Comparison of ENCODE assay signal across 1 cellular context in the genomic region with DNA sequence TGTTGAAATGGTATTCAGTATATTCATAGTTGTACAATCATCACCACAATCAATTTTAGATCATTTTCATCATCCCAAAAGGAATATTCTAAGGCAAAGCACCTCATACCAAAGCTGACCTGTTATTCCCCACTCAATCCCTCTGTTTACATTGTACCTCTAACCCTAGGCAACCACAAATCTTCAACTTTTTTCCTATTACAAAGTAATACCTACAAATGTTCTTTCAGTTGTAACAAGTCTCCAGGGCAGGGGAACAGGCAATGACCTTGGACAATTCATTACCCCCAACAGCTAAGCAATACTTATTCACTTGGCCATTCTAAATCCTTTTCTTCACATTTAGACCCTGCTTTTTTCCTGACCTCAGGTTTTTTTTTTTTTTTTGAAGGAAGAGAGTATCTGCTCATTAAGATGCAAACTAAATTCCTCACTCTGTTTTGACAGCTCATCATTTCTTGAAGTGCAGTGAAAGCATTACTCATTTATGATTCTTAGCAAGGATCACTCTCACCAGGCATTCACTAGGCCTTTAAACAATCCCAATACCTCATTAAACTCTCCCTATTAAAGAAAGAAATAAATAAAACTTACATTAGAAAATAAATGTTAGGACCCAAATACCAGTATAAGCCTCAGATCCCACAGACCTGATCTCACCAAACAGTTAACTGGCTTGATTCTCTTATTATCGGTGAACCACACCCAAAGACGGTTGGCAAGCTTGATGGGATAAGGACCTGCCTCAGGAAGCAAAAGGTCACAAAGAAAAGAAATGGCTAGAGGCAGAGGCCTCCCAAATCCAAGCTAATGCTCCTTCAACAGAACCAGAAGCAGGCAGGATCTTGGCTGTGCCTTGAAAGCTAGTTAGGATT.
TF ChIP-seq lines count a peak whose summit lies in the region.

No MANE protein-coding gene starts in this region.

TF ChIP-seq in K562, 482 proteins besides CTCF, POLR2A, EP300 and RAD21 (continued from another document and continues in another):
- TF ChIP-seq, protein P1, sequence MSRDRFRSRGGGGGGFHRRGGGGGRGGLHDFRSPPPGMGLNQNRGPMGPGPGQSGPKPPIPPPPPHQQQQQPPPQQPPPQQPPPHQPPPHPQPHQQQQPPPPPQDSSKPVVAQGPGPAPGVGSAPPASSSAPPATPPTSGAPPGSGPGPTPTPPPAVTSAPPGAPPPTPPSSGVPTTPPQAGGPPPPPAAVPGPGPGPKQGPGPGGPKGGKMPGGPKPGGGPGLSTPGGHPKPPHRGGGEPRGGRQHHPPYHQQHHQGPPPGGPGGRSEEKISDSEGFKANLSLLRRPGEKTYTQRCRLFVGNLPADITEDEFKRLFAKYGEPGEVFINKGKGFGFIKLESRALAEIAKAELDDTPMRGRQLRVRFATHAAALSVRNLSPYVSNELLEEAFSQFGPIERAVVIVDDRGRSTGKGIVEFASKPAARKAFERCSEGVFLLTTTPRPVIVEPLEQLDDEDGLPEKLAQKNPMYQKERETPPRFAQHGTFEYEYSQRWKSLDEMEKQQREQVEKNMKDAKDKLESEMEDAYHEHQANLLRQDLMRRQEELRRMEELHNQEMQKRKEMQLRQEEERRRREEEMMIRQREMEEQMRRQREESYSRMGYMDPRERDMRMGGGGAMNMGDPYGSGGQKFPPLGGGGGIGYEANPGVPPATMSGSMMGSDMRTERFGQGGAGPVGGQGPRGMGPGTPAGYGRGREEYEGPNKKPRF (IDR thresholded peaks at IDR 0.05; ENCODE audit: low read depth, low read length) = no peak
- TF ChIP-seq, protein P2, sequence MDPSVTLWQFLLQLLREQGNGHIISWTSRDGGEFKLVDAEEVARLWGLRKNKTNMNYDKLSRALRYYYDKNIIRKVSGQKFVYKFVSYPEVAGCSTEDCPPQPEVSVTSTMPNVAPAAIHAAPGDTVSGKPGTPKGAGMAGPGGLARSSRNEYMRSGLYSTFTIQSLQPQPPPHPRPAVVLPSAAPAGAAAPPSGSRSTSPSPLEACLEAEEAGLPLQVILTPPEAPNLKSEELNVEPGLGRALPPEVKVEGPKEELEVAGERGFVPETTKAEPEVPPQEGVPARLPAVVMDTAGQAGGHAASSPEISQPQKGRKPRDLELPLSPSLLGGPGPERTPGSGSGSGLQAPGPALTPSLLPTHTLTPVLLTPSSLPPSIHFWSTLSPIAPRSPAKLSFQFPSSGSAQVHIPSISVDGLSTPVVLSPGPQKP (CRISPR knock-in tag; IDR thresholded peaks at IDR 0.05) = no peak
- TF ChIP-seq, protein P3, sequence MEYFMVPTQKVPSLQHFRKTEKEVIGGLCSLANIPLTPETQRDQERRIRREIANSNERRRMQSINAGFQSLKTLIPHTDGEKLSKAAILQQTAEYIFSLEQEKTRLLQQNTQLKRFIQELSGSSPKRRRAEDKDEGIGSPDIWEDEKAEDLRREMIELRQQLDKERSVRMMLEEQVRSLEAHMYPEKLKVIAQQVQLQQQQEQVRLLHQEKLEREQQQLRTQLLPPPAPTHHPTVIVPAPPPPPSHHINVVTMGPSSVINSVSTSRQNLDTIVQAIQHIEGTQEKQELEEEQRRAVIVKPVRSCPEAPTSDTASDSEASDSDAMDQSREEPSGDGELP (CRISPR knock-in tag; IDR thresholded peaks at IDR 0.05; ENCODE audit: borderline replicate concordance) = no peak
- TF ChIP-seq ZNF384 (IDR thresholded peaks at IDR 0.05; ENCODE audit: low read depth, low read length) = peak; percentile 82
- TF ChIP-seq ILK (tag; IDR thresholded peaks at IDR 0.05; ENCODE audit: borderline replicate concordance, low read depth) = no peak
- TF ChIP-seq HDAC1 (IDR thresholded peaks at IDR 0.05) = 0 out of 4 replicates have a peak, but pooled peaks of 1 of the 2 experiments have one; percentile 7
- no peak for TF ChIP-seq ZNF644 (tag; IDR thresholded peaks at IDR 0.05; ENCODE audit: low read depth)
- TF ChIP-seq, protein P4, sequence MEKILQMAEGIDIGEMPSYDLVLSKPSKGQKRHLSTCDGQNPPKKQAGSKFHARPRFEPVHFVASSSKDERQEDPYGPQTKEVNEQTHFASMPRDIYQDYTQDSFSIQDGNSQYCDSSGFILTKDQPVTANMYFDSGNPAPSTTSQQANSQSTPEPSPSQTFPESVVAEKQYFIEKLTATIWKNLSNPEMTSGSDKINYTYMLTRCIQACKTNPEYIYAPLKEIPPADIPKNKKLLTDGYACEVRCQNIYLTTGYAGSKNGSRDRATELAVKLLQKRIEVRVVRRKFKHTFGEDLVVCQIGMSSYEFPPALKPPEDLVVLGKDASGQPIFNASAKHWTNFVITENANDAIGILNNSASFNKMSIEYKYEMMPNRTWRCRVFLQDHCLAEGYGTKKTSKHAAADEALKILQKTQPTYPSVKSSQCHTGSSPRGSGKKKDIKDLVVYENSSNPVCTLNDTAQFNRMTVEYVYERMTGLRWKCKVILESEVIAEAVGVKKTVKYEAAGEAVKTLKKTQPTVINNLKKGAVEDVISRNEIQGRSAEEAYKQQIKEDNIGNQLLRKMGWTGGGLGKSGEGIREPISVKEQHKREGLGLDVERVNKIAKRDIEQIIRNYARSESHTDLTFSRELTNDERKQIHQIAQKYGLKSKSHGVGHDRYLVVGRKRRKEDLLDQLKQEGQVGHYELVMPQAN (IDR thresholded peaks at IDR 0.05; ENCODE audit: borderline replicate concordance) = no peak
- no peak for TF ChIP-seq TCFL5 (CRISPR knock-in tag; conservative IDR thresholded peaks at IDR 0.05)
- TF ChIP-seq, protein P5, sequence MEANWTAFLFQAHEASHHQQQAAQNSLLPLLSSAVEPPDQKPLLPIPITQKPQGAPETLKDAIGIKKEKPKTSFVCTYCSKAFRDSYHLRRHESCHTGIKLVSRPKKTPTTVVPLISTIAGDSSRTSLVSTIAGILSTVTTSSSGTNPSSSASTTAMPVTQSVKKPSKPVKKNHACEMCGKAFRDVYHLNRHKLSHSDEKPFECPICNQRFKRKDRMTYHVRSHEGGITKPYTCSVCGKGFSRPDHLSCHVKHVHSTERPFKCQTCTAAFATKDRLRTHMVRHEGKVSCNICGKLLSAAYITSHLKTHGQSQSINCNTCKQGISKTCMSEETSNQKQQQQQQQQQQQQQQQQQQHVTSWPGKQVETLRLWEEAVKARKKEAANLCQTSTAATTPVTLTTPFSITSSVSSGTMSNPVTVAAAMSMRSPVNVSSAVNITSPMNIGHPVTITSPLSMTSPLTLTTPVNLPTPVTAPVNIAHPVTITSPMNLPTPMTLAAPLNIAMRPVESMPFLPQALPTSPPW (CRISPR knock-in tag; IDR thresholded peaks at IDR 0.05) = no peak
- TF ChIP-seq EWSR1 (IDR thresholded peaks at IDR 0.05; ENCODE audit: borderline replicate concordance, low read depth, partially characterized antibody) = no peak
- peak; percentile 80 for TF ChIP-seq DPF2 (IDR thresholded peaks at IDR 0.05)
- TF ChIP-seq HDGF (IDR thresholded peaks at IDR 0.05) = no peak
- no peak for TF ChIP-seq ZNF584 (CRISPR knock-in tag; IDR thresholded peaks at IDR 0.05; ENCODE audit: low read depth)
- peak; percentile 84 for TF ChIP-seq MAFG (tag; conservative IDR thresholded peaks at IDR 0.05)
- 0 out of 2 replicates have a peak, but pooled peaks have one; percentile 6 for TF ChIP-seq MTA2 (IDR thresholded peaks at IDR 0.05; ENCODE audit: low read depth)
- TF ChIP-seq MTF1 (CRISPR knock-in tag; IDR thresholded peaks at IDR 0.05; ENCODE audit: borderline replicate concordance) = no peak
- TF ChIP-seq KLF6 (CRISPR knock-in tag; IDR thresholded peaks at IDR 0.05; ENCODE audit: borderline replicate concordance) = no peak
- no peak for TF ChIP-seq HNRNPL (IDR thresholded peaks at IDR 0.05; ENCODE audit: low read depth, low read length)
- TF ChIP-seq ZNF316 (IDR thresholded peaks at IDR 0.05) = peak; percentile 98
- no peak for TF ChIP-seq NR1H2 (CRISPR knock-in tag; IDR thresholded peaks at IDR 0.05)
- TF ChIP-seq DNMT1 (IDR thresholded peaks at IDR 0.05) = no peak
- TF ChIP-seq PHF8 (IDR thresholded peaks at IDR 0.05; ENCODE audit: borderline replicate concordance, low read length) = no peak
- TF ChIP-seq TBP (optimal IDR thresholded peaks at IDR 0.05; ENCODE audit: low read depth, low read length) = no peak
- no peak for TF ChIP-seq STAG1 (CRISPR knock-in tag; IDR thresholded peaks at IDR 0.05; ENCODE audit: borderline replicate concordance)
- no peak for TF ChIP-seq ZNF551 (CRISPR knock-in tag; IDR thresholded peaks at IDR 0.05)
- no peak for TF ChIP-seq ZNF134 (CRISPR knock-in tag; conservative IDR thresholded peaks at IDR 0.05)
- TF ChIP-seq HNRNPUL1 (IDR thresholded peaks at IDR 0.05; ENCODE audit: low read length) = no peak
- peak; percentile 46 for TF ChIP-seq NCOR1 (IDR thresholded peaks at IDR 0.05)
- TF ChIP-seq NUFIP1 (IDR thresholded peaks at IDR 0.05; ENCODE audit: partially characterized antibody) = no peak
- 0 out of 2 replicates have a peak, but pooled peaks have one; percentile 19 for TF ChIP-seq SOX6 (IDR thresholded peaks at IDR 0.05)
- TF ChIP-seq, protein P6, sequence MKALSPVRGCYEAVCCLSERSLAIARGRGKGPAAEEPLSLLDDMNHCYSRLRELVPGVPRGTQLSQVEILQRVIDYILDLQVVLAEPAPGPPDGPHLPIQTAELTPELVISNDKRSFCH (CRISPR knock-in tag; IDR thresholded peaks at IDR 0.05) = no peak
- TF ChIP-seq, protein P6 (tag; IDR thresholded peaks at IDR 0.05) = no peak; the same call in 1 of the 2 replicates
- TF ChIP-seq SMARCA4 (IDR thresholded peaks at IDR 0.05) = peak; percentile 41
- TF ChIP-seq, protein P7, sequence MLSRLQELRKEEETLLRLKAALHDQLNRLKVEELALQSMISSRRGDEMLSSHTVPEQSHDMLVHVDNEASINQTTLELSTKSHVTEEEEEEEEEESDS (CRISPR knock-in tag; IDR thresholded peaks at IDR 0.05) = no peak
- TF ChIP-seq, protein P8, sequence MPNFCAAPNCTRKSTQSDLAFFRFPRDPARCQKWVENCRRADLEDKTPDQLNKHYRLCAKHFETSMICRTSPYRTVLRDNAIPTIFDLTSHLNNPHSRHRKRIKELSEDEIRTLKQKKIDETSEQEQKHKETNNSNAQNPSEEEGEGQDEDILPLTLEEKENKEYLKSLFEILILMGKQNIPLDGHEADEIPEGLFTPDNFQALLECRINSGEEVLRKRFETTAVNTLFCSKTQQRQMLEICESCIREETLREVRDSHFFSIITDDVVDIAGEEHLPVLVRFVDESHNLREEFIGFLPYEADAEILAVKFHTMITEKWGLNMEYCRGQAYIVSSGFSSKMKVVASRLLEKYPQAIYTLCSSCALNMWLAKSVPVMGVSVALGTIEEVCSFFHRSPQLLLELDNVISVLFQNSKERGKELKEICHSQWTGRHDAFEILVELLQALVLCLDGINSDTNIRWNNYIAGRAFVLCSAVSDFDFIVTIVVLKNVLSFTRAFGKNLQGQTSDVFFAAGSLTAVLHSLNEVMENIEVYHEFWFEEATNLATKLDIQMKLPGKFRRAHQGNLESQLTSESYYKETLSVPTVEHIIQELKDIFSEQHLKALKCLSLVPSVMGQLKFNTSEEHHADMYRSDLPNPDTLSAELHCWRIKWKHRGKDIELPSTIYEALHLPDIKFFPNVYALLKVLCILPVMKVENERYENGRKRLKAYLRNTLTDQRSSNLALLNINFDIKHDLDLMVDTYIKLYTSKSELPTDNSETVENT (CRISPR knock-in tag; IDR thresholded peaks at IDR 0.05) = no peak
- TF ChIP-seq ZEB2 (IDR thresholded peaks at IDR 0.05) = 0 out of 2 replicates have a peak, but pooled peaks have one; percentile 12
- no peak for TF ChIP-seq SMARCB1 (IDR thresholded peaks at IDR 0.05; ENCODE audit: insufficient read length, low read depth)
- 0 out of 2 replicates have a peak, but pooled peaks have one; percentile 16 for TF ChIP-seq NR2C1 (IDR thresholded peaks at IDR 0.05)
- TF ChIP-seq NR2C1 (tag; IDR thresholded peaks at IDR 0.05) = no peak; the same call in 1 of the 2 replicates
- TF ChIP-seq, protein P9, sequence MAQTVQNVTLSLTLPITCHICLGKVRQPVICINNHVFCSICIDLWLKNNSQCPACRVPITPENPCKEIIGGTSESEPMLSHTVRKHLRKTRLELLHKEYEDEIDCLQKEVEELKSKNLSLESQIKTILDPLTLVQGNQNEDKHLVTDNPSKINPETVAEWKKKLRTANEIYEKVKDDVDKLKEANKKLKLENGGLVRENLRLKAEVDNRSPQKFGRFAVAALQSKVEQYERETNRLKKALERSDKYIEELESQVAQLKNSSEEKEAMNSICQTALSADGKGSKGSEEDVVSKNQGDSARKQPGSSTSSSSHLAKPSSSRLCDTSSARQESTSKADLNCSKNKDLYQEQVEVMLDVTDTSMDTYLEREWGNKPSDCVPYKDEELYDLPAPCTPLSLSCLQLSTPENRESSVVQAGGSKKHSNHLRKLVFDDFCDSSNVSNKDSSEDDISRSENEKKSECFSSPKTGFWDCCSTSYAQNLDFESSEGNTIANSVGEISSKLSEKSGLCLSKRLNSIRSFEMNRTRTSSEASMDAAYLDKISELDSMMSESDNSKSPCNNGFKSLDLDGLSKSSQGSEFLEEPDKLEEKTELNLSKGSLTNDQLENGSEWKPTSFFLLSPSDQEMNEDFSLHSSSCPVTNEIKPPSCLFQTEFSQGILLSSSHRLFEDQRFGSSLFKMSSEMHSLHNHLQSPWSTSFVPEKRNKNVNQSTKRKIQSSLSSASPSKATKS (CRISPR knock-in tag; IDR thresholded peaks at IDR 0.05) = no peak
- no peak for TF ChIP-seq TGIF2 (CRISPR knock-in tag; IDR thresholded peaks at IDR 0.05)
- TF ChIP-seq HIVEP1 (CRISPR knock-in tag; IDR thresholded peaks at IDR 0.05) = no peak
- peak; percentile 82 for TF ChIP-seq MAFF (IDR thresholded peaks at IDR 0.05; ENCODE audit: low read length)
- TF ChIP-seq FOXM1 (IDR thresholded peaks at IDR 0.05; ENCODE audit: low read depth) = 0 out of 2 replicates have a peak, but pooled peaks have one; percentile 26
- TF ChIP-seq FOXM1 (CRISPR knock-in tag; IDR thresholded peaks at IDR 0.05; ENCODE audit: low read depth) = no peak
- TF ChIP-seq, protein P10, sequence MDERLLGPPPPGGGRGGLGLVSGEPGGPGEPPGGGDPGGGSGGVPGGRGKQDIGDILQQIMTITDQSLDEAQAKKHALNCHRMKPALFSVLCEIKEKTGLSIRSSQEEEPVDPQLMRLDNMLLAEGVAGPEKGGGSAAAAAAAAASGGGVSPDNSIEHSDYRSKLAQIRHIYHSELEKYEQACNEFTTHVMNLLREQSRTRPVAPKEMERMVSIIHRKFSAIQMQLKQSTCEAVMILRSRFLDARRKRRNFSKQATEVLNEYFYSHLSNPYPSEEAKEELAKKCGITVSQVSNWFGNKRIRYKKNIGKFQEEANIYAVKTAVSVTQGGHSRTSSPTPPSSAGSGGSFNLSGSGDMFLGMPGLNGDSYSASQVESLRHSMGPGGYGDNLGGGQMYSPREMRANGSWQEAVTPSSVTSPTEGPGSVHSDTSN (CRISPR knock-in tag; IDR thresholded peaks at IDR 0.05; ENCODE audit: low read depth) = no peak
- TF ChIP-seq, protein P10 (tag; conservative IDR thresholded peaks at IDR 0.05; ENCODE audit: low read depth) = peak; percentile 64
- peak in 1 of 2 experiments; percentile 36; a peak in 1 of 4 replicates for TF ChIP-seq RCOR1 (IDR thresholded peaks at IDR 0.05; ENCODE audit: borderline replicate concordance in 1 of 2, low read depth in 2 of 2, low read length in 2 of 2)
- peak; percentile 56; the same call in 1 of the 2 replicates for TF ChIP-seq TCF3 (CRISPR knock-in tag; IDR thresholded peaks at IDR 0.05)
- TF ChIP-seq CCAR2 (IDR thresholded peaks at IDR 0.05; ENCODE audit: low read depth, low read length) = no peak
